Comparison of ENCODE assay signal across 8 cellular contexts in the genomic region with DNA sequence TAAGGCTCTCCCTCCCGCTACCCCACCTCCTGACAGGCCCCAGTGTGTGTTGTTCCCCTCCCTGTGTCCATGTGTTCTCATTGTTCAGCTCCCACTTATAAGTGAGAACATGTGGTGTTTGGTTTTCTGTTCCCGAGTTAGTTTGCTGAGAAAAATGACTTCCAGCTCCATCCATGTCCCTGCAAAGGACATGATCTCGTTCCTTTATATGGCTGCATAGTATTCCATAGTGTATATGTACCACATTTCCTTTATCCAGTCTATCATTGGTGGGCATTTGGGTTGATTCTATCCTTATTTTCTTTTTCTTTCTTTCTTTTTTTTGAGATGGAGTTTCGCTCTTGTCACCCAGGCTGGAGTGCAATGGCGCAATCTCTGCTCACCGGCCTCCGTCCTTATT. TPM values are rescaled to one million over a fixed set of nuclear protein-coding genes. Genes with fewer than 3 reads are reported as not detected.
A peak's percentile ranks its signal among the peaks of the same experiment; 100 is the strongest.
DNase-seq lines count a peak whose midpoint lies in the region; ATAC-seq, FAIRE-seq and TF ChIP-seq lines count a peak whose summit lies in the region.
"Not testable (repeated sequence)": the region's sequence is repeated elsewhere in the genome, so short reads cannot be mapped to it uniquely, and the experiment has no call there.

No MANE protein-coding gene starts in this region.

- in situ Hi-C loops in HepG2 (cut with HindIII; ENCODE audit: extremely low pct_ligation_motif_present, low pct_unique_long_range_greater_than_20kb), result not testable (repeated sequence)

- not testable (repeated sequence) for H3K4me3 ChIP-seq in HEK293 (ENCODE audit: low read depth, low read length); astrocyte (ENCODE audit: insufficient read depth, low read depth, low read length); HepG2 (replicated peaks in 1 of 3; ENCODE audit: insufficient read depth in 1 of 3, low read depth in 2 of 3, low read length in 3 of 3); sigmoid colon

- POLR2A ChIA-PET in HEK293 (lab: Yijun Ruan, JAX); HepG2 (lab: Yijun Ruan, JAX): not testable (repeated sequence)

- H3K9me3 Mint-ChIP-seq in astrocyte (ENCODE audit: unreplicated experiment); neural crest cell: not testable (repeated sequence)

- H3K4me3 Mint-ChIP-seq in astrocyte (ENCODE audit: unreplicated experiment); neural crest cell: not testable (repeated sequence)

- not testable (repeated sequence) for H3K36me3 Mint-ChIP-seq in astrocyte (ENCODE audit: low read depth, unreplicated experiment); neural crest cell (ENCODE audit: low read depth)

- H3K4me1 ChIP-seq in HEK293 (ENCODE audit: control insufficient read depth, insufficient read depth, low read length); astrocyte (ENCODE audit: insufficient read depth, low read length); sigmoid colon: not testable (repeated sequence)
- H3K4me1 ChIP-seq in HepG2 (ENCODE audit: insufficient read depth, low read length), result peaks cover 22% of the 10 kb centered on the region

- not testable (repeated sequence) for H3K9me3 ChIP-seq in HEK293 (ENCODE audit: control insufficient read depth, insufficient read depth, low read depth, low read length); astrocyte (ENCODE audit: insufficient read depth, low read depth, low read length); HepG2 (ENCODE audit: low read length); sigmoid colon

- intact Hi-C loops in HepG2 (cut with micrococcal nuclease; ENCODE audit: unreplicated experiment); sigmoid colon (cut with DNase I): not testable (repeated sequence)

- not testable (repeated sequence) for BruUV-seq in HepG2 (replicated peaks; lab: Mats Ljungman, UMichigan)

- not testable (repeated sequence) for H3K36me3 ChIP-seq in HEK293 (ENCODE audit: control insufficient read depth in 2 of 2, insufficient read depth in 1 of 2, low read length in 2 of 2); astrocyte (ENCODE audit: insufficient read depth, low read length); HepG2 (replicated peaks in 1 of 2; ENCODE audit: control insufficient read depth in 1 of 2, insufficient read depth in 2 of 2, low read length in 2 of 2); sigmoid colon

- not testable (repeated sequence) for H3K9ac ChIP-seq in astrocyte (ENCODE audit: low read length); HepG2 (ENCODE audit: insufficient read depth, low read depth, low read length)

- not testable (repeated sequence) for TF ChIP-seq POLR2A in HepG2 (IDR thresholded peaks at IDR 0.05; ENCODE audit: insufficient read depth in 1 of 2, low read depth in 2 of 2, low read length in 2 of 2); sigmoid colon (IDR thresholded peaks at IDR 0.05)

- not testable (repeated sequence) for H3K79me2 ChIP-seq in astrocyte (ENCODE audit: insufficient read depth, low read length); HepG2 (ENCODE audit: insufficient read depth, low read length)

- H3K27ac ChIP-seq in C4-2B, result peak overlapping the region; percentile 78
- H3K27ac ChIP-seq in HEK293 (ENCODE audit: extremely low read depth, low read depth, low read length); astrocyte (ENCODE audit: low read depth, low read length); HepG2 (ENCODE audit: extremely low read length, insufficient read depth, low read length); sigmoid colon: not testable (repeated sequence)
- H3K27ac ChIP-seq in VCaP, result peak overlapping the region; percentile 61; the same call in 1 of the 2 replicates

- H3K27me3 Mint-ChIP-seq in astrocyte (ENCODE audit: low read depth, unreplicated experiment); neural crest cell (ENCODE audit: low read depth): not testable (repeated sequence)

- H3K27ac Mint-ChIP-seq in astrocyte (ENCODE audit: unreplicated experiment) (peak overlapping the region; percentile 87), neural crest cell (ENCODE audit: unreplicated experiment) (peak overlapping the region; percentile 50)

- FAIRE-seq in astrocyte (lab: Jason Lieb, UNC); HepG2 (lab: Jason Lieb, UNC): not testable (repeated sequence)

- H3K27me3 ChIP-seq in astrocyte (ENCODE audit: insufficient read depth, low read length); HepG2 (ENCODE audit: control insufficient read depth in 1 of 2, insufficient read depth in 2 of 2, low read length in 2 of 2); sigmoid colon: not testable (repeated sequence)

- TF ChIP-seq RAD21 in HepG2 (CRISPR knock-in tag; IDR thresholded peaks at IDR 0.05), result not testable (repeated sequence)

- H3K4me1 Mint-ChIP-seq in astrocyte (ENCODE audit: low read depth, unreplicated experiment); neural crest cell: not testable (repeated sequence)

- CTCF ChIA-PET in HEK293 (lab: Yijun Ruan, JAX), result interaction anchor here (1.1 to 7.8 kb wide), 2 partner anchors 57 to 144 kb away, joined by 5 to 219 read pairs; no protein-coding TSS in a partner anchor
- CTCF ChIA-PET in HepG2 (lab: Yijun Ruan, JAX; ENCODE audit: low intra/inter-chr PET ratio, low total read pairs), result interaction anchor here (5.2 kb wide), 1 partner anchor 145 kb away, joined by 75 read pairs; no protein-coding TSS in a partner anchor

- TF ChIP-seq EP300 in HepG2 (IDR thresholded peaks at IDR 0.05; ENCODE audit: low read depth in 2 of 2, low read length in 2 of 2); HepG2 (CRISPR knock-in tag; IDR thresholded peaks at IDR 0.05; ENCODE audit: borderline replicate concordance); sigmoid colon (IDR thresholded peaks at IDR 0.05): not testable (repeated sequence)

- not testable (repeated sequence) for H2AFZ ChIP-seq in astrocyte (ENCODE audit: low read depth, low read length); HepG2 (ENCODE audit: low read length)

- not testable (repeated sequence) for H3K4me2 ChIP-seq in astrocyte (ENCODE audit: low read length); HepG2 (ENCODE audit: low read depth, low read length)

- not testable (repeated sequence) for ATAC-seq in SK-N-SH treated with all-trans-retinoic acid at 6 μM for 48 hours, HepG2

- not testable (repeated sequence) for TF ChIP-seq CTCF in C4-2B (conservative IDR thresholded peaks at IDR 0.05); HEK293 (tag by site-specific recombination; IDR thresholded peaks at IDR 0.05); VCaP (conservative IDR thresholded peaks at IDR 0.05); astrocyte (IDR thresholded peaks at IDR 0.05; ENCODE audit: insufficient read depth, low read depth, low read length); HepG2 (CRISPR knock-in tag; IDR thresholded peaks at IDR 0.05); neural crest cell (conservative IDR thresholded peaks at IDR 0.05); sigmoid colon (IDR thresholded peaks at IDR 0.05)

- H4K20me1 ChIP-seq in astrocyte (ENCODE audit: insufficient read depth, low read length); HepG2 (ENCODE audit: insufficient read depth, low read length): not testable (repeated sequence)

- WGBS in HepG2 (ENCODE audit: low lambda C conversion rate), result 60% methylated on average over 7 of the region's 7 CpGs
- WGBS in sigmoid colon, 2 donors, result 94 to 95% methylated on average over 7 of the region's 7 CpGs

- DNase-seq in astrocyte (ENCODE audit: low read depth); HepG2 (ENCODE audit: low spot score); neural crest cell (ENCODE audit: low read depth, low spot score): not testable (repeated sequence)
- DNase-seq in sigmoid colon, result peak; percentile 1

RNA-seq across cellular contexts. Expression of a gene that starts 57.8 kb away (rescaled TPM):
- 16.4 and 18.3 TPM in 2 replicates for total RNA-seq in astrocyte
- 16.0 and 21.3 TPM in 2 replicates for total RNA-seq in HepG2 (2016; rRNA removed; fragmentation: Illumina TruSeq; extraction: Trizol)
- total RNA-seq in HepG2 (2016; cell fraction: cytosol; rRNA removed; fragmentation: Illumina TruSeq; extraction: Trizol; ENCODE audit: low read depth), result 6.2 and 7.7 TPM in 2 replicates
- total RNA-seq in HepG2 (2016; cell fraction: insoluble cytoplasmic fraction; rRNA removed; fragmentation: Illumina TruSeq; extraction: Trizol), result 13.2 and 20.1 TPM in 2 replicates
- total RNA-seq in HepG2 (2016; cell fraction: membrane; rRNA removed; fragmentation: Illumina TruSeq; extraction: Trizol), result 25.5 and 26.0 TPM in 2 replicates
- total RNA-seq in HepG2 (2016; cell fraction: nucleus; rRNA removed; fragmentation: Illumina TruSeq; extraction: Trizol), result 9.1 and 10.8 TPM in 2 replicates
- 15.4 and 15.5 TPM in 2 replicates for polyA plus RNA-seq in HepG2 (2011; rRNA removed)
- polyA plus RNA-seq in HepG2 (2011; cell fraction: cytosol; rRNA removed), result 9.8 and 10.9 TPM in 2 replicates
- polyA plus RNA-seq in HepG2 (2011; cell fraction: nucleus; rRNA removed), result 3.9 and 5.1 TPM in 2 replicates
- polyA plus RNA-seq in HepG2 (2012), result 7.1 and 11.1 TPM in 2 replicates
- polyA plus RNA-seq in HepG2 (2016; cell fraction: cytosol; fragmentation: Illumina TruSeq; extraction: Trizol; ENCODE audit: low read depth), result 3.6 and 3.9 TPM in 2 replicates
- polyA plus RNA-seq in HepG2 (2016; cell fraction: insoluble cytoplasmic fraction; fragmentation: Illumina TruSeq; extraction: Trizol; ENCODE audit: low read depth), result 19.9 and 21.9 TPM in 2 replicates
- polyA plus RNA-seq in HepG2 (2016; cell fraction: membrane; fragmentation: Illumina TruSeq; extraction: Trizol; ENCODE audit: low read depth), result 16.4 and 17.1 TPM in 2 replicates
- 13.2 and 13.5 TPM in 2 replicates for polyA plus RNA-seq in HepG2 (2016; cell fraction: nucleus; fragmentation: Illumina TruSeq; extraction: Trizol; ENCODE audit: insufficient read depth, low read depth)
- 37.6 and 54.4 TPM in 2 replicates for polyA minus RNA-seq in HepG2 (2011; rRNA and poly(A)+ RNA removed; ENCODE audit: low replicate concordance)
- polyA minus RNA-seq in HepG2 (2011; cell fraction: cytosol; rRNA and poly(A)+ RNA removed), result 13.6 and 15.4 TPM in 2 replicates
- 9.4 and 9.9 TPM in 2 replicates for polyA minus RNA-seq in HepG2 (2011; cell fraction: nucleus; rRNA and poly(A)+ RNA removed)
- total RNA-seq in neural crest cell, result 18.1 and 19.0 TPM in 2 replicates
- 100 to 1,000 TPM; 143 to 348 (median 203) TPM for total RNA-seq in sigmoid colon
- 100 to 1,000 TPM in 1 of 3 donors, 10 to 100 TPM in 2; 34.7 to 113 (median 65.5) TPM for polyA plus RNA-seq in sigmoid colon
